17 cellular contexts compared by ENCODE assay signal in the genomic region with DNA sequence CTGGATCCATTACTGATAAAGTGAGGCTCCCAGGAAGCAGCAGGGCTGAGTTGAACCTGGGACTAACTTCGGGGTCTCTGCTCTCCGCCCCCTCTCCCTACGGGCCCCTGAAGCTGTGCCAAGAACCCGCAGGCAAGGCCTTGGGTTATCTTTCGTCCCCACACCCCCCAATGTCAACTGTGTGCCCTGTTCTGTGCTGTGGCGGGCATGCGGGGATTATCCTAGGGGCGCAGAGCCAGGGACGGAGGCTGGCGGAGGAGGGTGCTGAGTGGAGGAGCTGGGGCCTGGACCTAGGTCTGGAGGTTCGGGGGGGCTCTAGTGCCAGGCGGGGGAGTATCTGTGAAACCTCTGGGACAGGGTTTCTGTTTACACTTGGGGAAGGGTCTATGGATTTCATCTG. TPM values are rescaled to one million over a fixed set of nuclear protein-coding genes. Genes with fewer than 3 reads are reported as not detected.
DNase-seq lines count a peak whose midpoint lies in the region; ATAC-seq and TF ChIP-seq lines count a peak whose summit lies in the region.
"Had no signal": no experiment of that assay in that cellular context is flagged by ENCODE, and none has a peak within 500 bp of the region (broad histone marks: within the 10 kb centered on the region; RNA-seq: fewer than 3 reads in every experiment).

No MANE protein-coding gene starts in this region.

- ATAC-seq in CD8-positive, alpha-beta T cell, result no peak
- ATAC-seq in psoas muscle, result no peak

- H3K4me2 ChIP-seq in Karpas-422 (ENCODE audit: low read depth, low read length, poor library complexity, severe bottlenecking) (peak overlapping the region; percentile 73), MM.1S (ENCODE audit: low read depth, low read length) (no peak overlapping the region)

- peak overlapping the region; percentile 29 for H3K27ac ChIP-seq in CD8-positive, alpha-beta T cell (ENCODE audit: low read depth, low read length)
- peak overlapping the region; percentile 53 for H3K27ac ChIP-seq in Karpas-422 (ENCODE audit: low read length)
- no peak overlapping the region for H3K27ac ChIP-seq in psoas muscle
- no peak overlapping the region for H3K27ac ChIP-seq in MM.1S (ENCODE audit: low read length)
- H3K27ac ChIP-seq: VCaP had no signal

- intact Hi-C loops in CD8-positive, alpha-beta T cell (cut with DNase I, micrococcal nuclease), result no loop called here
- intact Hi-C loops in psoas muscle (cut with DNase I), result no loop called here

- no peaks in the 10 kb centered on the region for H3K9me2 ChIP-seq in Karpas-422 (replicated peaks; ENCODE audit: insufficient read depth, low read length)
- no peaks in the 10 kb centered on the region for H3K9me2 ChIP-seq in MM.1S (replicated peaks; ENCODE audit: insufficient read depth, low read length)

- H3K9me3 Mint-ChIP-seq in CD8-positive, alpha-beta T cell, result no peaks in the 10 kb centered on the region
- H3K9me3 Mint-ChIP-seq in HFFc6, result no peaks in the 10 kb centered on the region

- no peak for TF ChIP-seq CTCF in CD8-positive, alpha-beta T cell (IDR thresholded peaks at IDR 0.05)
- TF ChIP-seq CTCF in psoas muscle (IDR thresholded peaks at IDR 0.05), result no peak
- no peak for TF ChIP-seq CTCF in HFFc6 (IDR thresholded peaks at IDR 0.05)
- TF ChIP-seq CTCF in MM.1S (IDR thresholded peaks at IDR 0.05; ENCODE audit: low read length), result no peak

- DNase-seq in CD8-positive, alpha-beta T cell, result no peak
- DNase-seq in Karpas-422, result no peak
- DNase-seq in psoas muscle, result no peak
- no peak for DNase-seq in HFFc6
- no peak for DNase-seq in MM.1S
- DNase-seq in NCI-H510A treated with DMSO at 0.1 percent for 48 hours (lab: John Stamatoyannopoulos, UW), result no peak
- DNase-seq: activated effector memory CD4-positive, alpha-beta T cell treated with anti-CD3 and anti-CD28 coated beads, Interleukin-2, amount 50 U/mL, for 16 hours; DMS79 treated with DMSO at 0.1 percent for 48 hours; NCI-H187 treated with DMSO at 0.1 percent for 48 hours; NCI-H69; stimulated activated CD4-positive, alpha-beta T cell treated with anti-CD3 and anti-CD28 coated beads, Interleukin-12 subunit alpha, Interleukin-12 subunit beta, amount 100 ng/mL, for 4 hours had no signal

- no peaks in the 10 kb centered on the region for H3F3A ChIP-seq in MM.1S (ENCODE audit: insufficient read depth, low read length)

- no peaks in the 10 kb centered on the region for H3K79me2 ChIP-seq in Karpas-422 (ENCODE audit: low read length)
- H3K79me2 ChIP-seq in MM.1S (ENCODE audit: low read length), result no peaks in the 10 kb centered on the region

- H3K36me3 ChIP-seq in CD8-positive, alpha-beta T cell (ENCODE audit: insufficient read depth, low read length), result no peaks in the 10 kb centered on the region
- H3K36me3 ChIP-seq in Karpas-422 (ENCODE audit: insufficient read depth, low read length) (no peaks in the 10 kb centered on the region), iPS-15b (ENCODE audit: control insufficient read depth, insufficient read depth, low read length) (no peaks in the 10 kb centered on the region), psoas muscle (ENCODE audit: insufficient read depth in 1 of 2, low read depth in 1 of 2) (peaks cover 0 to 8% of the 10 kb centered on the region in 2 donors), MM.1S (replicated peaks; ENCODE audit: insufficient read depth, low read length) (no peaks in the 10 kb centered on the region)

- peak overlapping the region; percentile 64 for H3K4me3 Mint-ChIP-seq in CD8-positive, alpha-beta T cell
- no peak overlapping the region for H3K4me3 Mint-ChIP-seq in HFFc6

- H4K20me1 ChIP-seq in Karpas-422 (ENCODE audit: insufficient read depth, low read depth, low read length) (no peaks in the 10 kb centered on the region), MM.1S (ENCODE audit: insufficient read depth, low read length) (no peaks in the 10 kb centered on the region)

- peaks cover 53% of the 10 kb centered on the region for H3K4me1 ChIP-seq in CD8-positive, alpha-beta T cell (ENCODE audit: insufficient read depth, low read length)
- H3K4me1 ChIP-seq in Karpas-422 (ENCODE audit: low read length) (peaks cover 33% of the 10 kb centered on the region), iPS-15b (ENCODE audit: control insufficient read depth, insufficient read depth, low read length) (peaks cover 4% of the 10 kb centered on the region), psoas muscle (peaks cover 31% of the 10 kb centered on the region), MM.1S (ENCODE audit: low read length) (no peaks in the 10 kb centered on the region)

- no peaks in the 10 kb centered on the region for H3K27me3 ChIP-seq in CD8-positive, alpha-beta T cell (ENCODE audit: insufficient read depth, low read length)
- H3K27me3 ChIP-seq in Karpas-422 (ENCODE audit: low read length), result no peaks in the 10 kb centered on the region
- no peaks in the 10 kb centered on the region for H3K27me3 ChIP-seq in iPS-15b (ENCODE audit: control insufficient read depth, insufficient read depth, low read length)
- no peaks in the 10 kb centered on the region for H3K27me3 ChIP-seq in psoas muscle (ENCODE audit: insufficient read depth in 3 of 3, low read length in 2 of 3)
- H3K27me3 ChIP-seq in MM.1S (replicated peaks; ENCODE audit: insufficient read depth, low read length), result no peaks in the 10 kb centered on the region

- CTCF ChIA-PET in CD8-positive, alpha-beta T cell (lab: Charles Lee), result interaction anchor here (1.4 to 2.0 kb wide), 2 partner anchors 64 to 68 kb away, joined by 3 to 6 read pairs; no protein-coding TSS in a partner anchor

- H3K9me3 ChIP-seq in CD8-positive, alpha-beta T cell (ENCODE audit: low read length), result no peaks in the 10 kb centered on the region
- no peaks in the 10 kb centered on the region for H3K9me3 ChIP-seq in Karpas-422 (ENCODE audit: low read length)
- no peaks in the 10 kb centered on the region for H3K9me3 ChIP-seq in iPS-15b (ENCODE audit: control insufficient read depth, insufficient read depth, low read length)
- no peaks in the 10 kb centered on the region for H3K9me3 ChIP-seq in psoas muscle
- H3K9me3 ChIP-seq in MM.1S (replicated peaks; ENCODE audit: insufficient read depth, low read length), result no peaks in the 10 kb centered on the region

- peaks cover 45% of the 10 kb centered on the region for H3K4me1 Mint-ChIP-seq in CD8-positive, alpha-beta T cell (ENCODE audit: low read depth)
- peaks cover 6% of the 10 kb centered on the region; the same call in 1 of the 2 replicates for H3K4me1 Mint-ChIP-seq in HFFc6 (ENCODE audit: low read depth)

- POLR2A ChIA-PET in CD8-positive, alpha-beta T cell (lab: Charles Lee), result interaction anchor here (1.1 to 3.4 kb wide), 4 partner anchors 27 to 51 kb away, joined by 3 to 19 read pairs (median 8); a partner anchor contains a TSS

- 56 to 69% (median 64%) methylated on average over 12 of the region's 12 CpGs for WGBS in psoas muscle, 3 donors

- peak overlapping the region; percentile 43 for H3K4me3 ChIP-seq in CD8-positive, alpha-beta T cell (ENCODE audit: low read depth, low read length)
- H3K4me3 ChIP-seq in Karpas-422 (ENCODE audit: low read length) (peak overlapping the region; percentile 60; the same call in 1 of the 2 replicates), iPS-15b (ENCODE audit: low read depth, low read length) (peak overlapping the region; percentile 28), psoas muscle (peak overlapping the region; percentile 61), MM.1S (ENCODE audit: low read length) (no peak overlapping the region)

- peak overlapping the region; percentile 73 for H3K9ac ChIP-seq in Karpas-422 (ENCODE audit: low read length)
- peak overlapping the region; percentile 24 for H3K9ac ChIP-seq in iPS-15b (ENCODE audit: low read depth, low read length)
- H3K9ac ChIP-seq in MM.1S (ENCODE audit: low read length), result no peak overlapping the region

- H3K36me3 Mint-ChIP-seq in CD8-positive, alpha-beta T cell, result peaks cover 9% of the 10 kb centered on the region
- no peaks in the 10 kb centered on the region; the same call in 1 of the 2 replicates for H3K36me3 Mint-ChIP-seq in HFFc6 (ENCODE audit: low read depth)

- no peaks in the 10 kb centered on the region for H3K27me3 Mint-ChIP-seq in CD8-positive, alpha-beta T cell (ENCODE audit: low read depth)
- peaks cover 3% of the 10 kb centered on the region; the same call in 1 of the 2 replicates for H3K27me3 Mint-ChIP-seq in HFFc6 (ENCODE audit: insufficient read depth)

- H2AFZ ChIP-seq in Karpas-422 (ENCODE audit: low read length) (no peak overlapping the region), MM.1S (ENCODE audit: low read length) (no peak overlapping the region)

- H3K27ac Mint-ChIP-seq in CD8-positive, alpha-beta T cell, result peak overlapping the region; percentile 78
- no peak overlapping the region for H3K27ac Mint-ChIP-seq in HFFc6

RNA-seq across cellular contexts. Expression of a gene that starts 26.4 kb away (rescaled TPM):
- 10 to 100 TPM; 11.2 to 13.0 TPM for total RNA-seq in CD8-positive, alpha-beta T cell
- total RNA-seq in Karpas-422 (2014; rRNA removed; shearing (Covaris generic); ENCODE audit: low replicate concordance), result 1.2 and 2.3 TPM in 2 replicates
- total RNA-seq in psoas muscle, result 10 to 100 TPM in 1 of 4 donors, 1 to 10 TPM in 3; 5.9 to 10.1 (median 7.8) TPM
- 1 to 10 TPM; 2.9 to 6.4 (median 5.1) TPM for polyA plus RNA-seq in psoas muscle
- total RNA-seq in HFFc6 (2021; fragmentation: NEBNext Ultra II Directional; extraction: Animal tissue kit (Norgen Biotek cat#: 25700)), result 10 to 100 TPM; 11.6 to 13.0 (median 12.2) TPM

RNA-seq across cellular contexts. Expression of a gene that starts 27.4 kb away (rescaled TPM):
- total RNA-seq in CD8-positive, alpha-beta T cell, result 100 to 1,000 TPM in 1 of 2 experiments, 10 to 100 TPM in 1; 86.5 to 101 TPM
- 15.1 and 41.4 TPM in 2 replicates for total RNA-seq in Karpas-422 (2014; rRNA removed; shearing (Covaris generic); ENCODE audit: low replicate concordance)
- 10 to 100 TPM in 3 of 4 donors, 1 to 10 TPM in 1; 9.2 to 25.3 (median 16.0) TPM for total RNA-seq in psoas muscle
- polyA plus RNA-seq in psoas muscle, result 10 to 100 TPM; 13.8 to 24.5 (median 16.6) TPM
- 10 to 100 TPM; 19.9 to 29.0 (median 26.5) TPM for total RNA-seq in HFFc6 (2021; fragmentation: NEBNext Ultra II Directional; extraction: Animal tissue kit (Norgen Biotek cat#: 25700))

RNA-seq across cellular contexts. Expression of a gene that starts 41.5 kb away (rescaled TPM):
- total RNA-seq in CD8-positive, alpha-beta T cell, result not detected
- not detected in 2 replicates for total RNA-seq in Karpas-422 (2014; rRNA removed; shearing (Covaris generic); ENCODE audit: low replicate concordance)
- 1 to 10 TPM in 1 of 4 donors, under 1 TPM in 3; 0.18 to 1.3 (median 0.39) TPM for total RNA-seq in psoas muscle
- polyA plus RNA-seq in psoas muscle, result 1 to 10 TPM in 1 of 3 donors, under 1 TPM in 2; 0.07 to 1.3 (median 0.25) TPM
- 10 to 100 TPM; 10.1 to 13.7 (median 12.2) TPM for total RNA-seq in HFFc6 (2021; fragmentation: NEBNext Ultra II Directional; extraction: Animal tissue kit (Norgen Biotek cat#: 25700))

RNA-seq across cellular contexts. Expression of a gene that starts 48.3 kb away (rescaled TPM):
- not detected for total RNA-seq in CD8-positive, alpha-beta T cell
- total RNA-seq in Karpas-422 (2014; rRNA removed; shearing (Covaris generic); ENCODE audit: low replicate concordance), result not detected in 2 replicates
- total RNA-seq in psoas muscle, result not detected
- polyA plus RNA-seq in psoas muscle, result not detected
- not detected for total RNA-seq in HFFc6 (2021; fragmentation: NEBNext Ultra II Directional; extraction: Animal tissue kit (Norgen Biotek cat#: 25700))
- total RNA-seq: M059J, pulmonary artery endothelial cell had no signal
- polyA plus RNA-seq: BJ, esophagus had no signal

RNA-seq across cellular contexts. Expression of a gene that starts 51.9 kb away (rescaled TPM):
- total RNA-seq in CD8-positive, alpha-beta T cell, result 10 to 100 TPM; 25.4 to 25.7 TPM
- total RNA-seq in Karpas-422 (2014; rRNA removed; shearing (Covaris generic); ENCODE audit: low replicate concordance), result 0.67 and 1.9 TPM in 2 replicates
- 1 to 10 TPM; 2.3 to 3.7 (median 2.9) TPM for total RNA-seq in psoas muscle
- 1 to 10 TPM; 1.5 to 3.2 (median 2.5) TPM for polyA plus RNA-seq in psoas muscle
- 1 to 10 TPM; 4.7 to 6.1 (median 5.1) TPM for total RNA-seq in HFFc6 (2021; fragmentation: NEBNext Ultra II Directional; extraction: Animal tissue kit (Norgen Biotek cat#: 25700))

Comparison
In these comparisons a context has a peak if more than half of its experiments do, and no peak if none do; other contexts are left out.
1. H3K27ac ChIP-seq: peak in CD8-positive, alpha-beta T cell (single experiment) and Karpas-422 (single experiment); none in psoas muscle (single experiment) and MM.1S (single experiment).
2. RNA of a gene that starts 41.5 kb away (total RNA-seq): 10.1 to 13.7 TPM in HFFc6; 0.18 to 1.3 TPM in psoas muscle, not detected in CD8-positive, alpha-beta T cell and not detected in Karpas-422; every median in the first group is over 4 times any median in the second.